Comparison of ENCODE assay signal across 17 cellular contexts in the genomic region with DNA sequence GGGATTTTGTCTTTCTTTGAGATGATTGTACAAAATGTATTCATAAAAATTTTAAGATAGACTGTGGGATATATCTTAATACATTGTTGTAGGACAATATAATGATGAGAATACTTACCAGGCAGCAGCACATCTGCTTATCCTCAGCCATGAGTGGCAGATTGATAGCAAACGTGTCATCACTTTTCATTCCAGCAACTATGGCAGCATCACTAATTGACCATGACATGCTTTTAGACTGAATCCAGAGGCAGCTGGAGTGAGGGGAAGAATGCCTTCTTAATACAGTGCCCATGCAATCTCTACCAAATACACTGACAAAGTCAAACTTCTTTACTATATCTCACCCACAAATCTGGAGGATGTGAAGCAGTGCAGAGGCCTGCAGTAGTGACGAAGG.
DNase-seq lines count a peak whose midpoint lies in the region; ATAC-seq and TF ChIP-seq lines count a peak whose summit lies in the region.
"Had no signal": no experiment of that assay in that cellular context is flagged by ENCODE, and none has a peak within 500 bp of the region (broad histone marks: within the 10 kb centered on the region; RNA-seq: fewer than 3 reads in every experiment).

No MANE protein-coding gene starts in this region.

- H3K36me3 ChIP-seq in A673 (ENCODE audit: insufficient read depth, low read length, poor library complexity, severe bottlenecking) = no peaks in the 10 kb centered on the region
- H3K36me3 ChIP-seq: BLaER1 treated with 17β-estradiol and CSF1 and Interleukin-3, amounts not matched to agents 10 nM and 100 nM had no signal

- no peak for TF ChIP-seq CTCF in A673 (conservative IDR thresholded peaks at IDR 0.05; ENCODE audit: low read depth, low read length)

- no peak overlapping the region for H3K27ac ChIP-seq in A673 (ENCODE audit: low read depth, low read length, poor library complexity, severe bottlenecking)
- H3K27ac ChIP-seq: BLaER1 treated with 17β-estradiol and CSF1 and Interleukin-3, amounts not matched to agents 10 nM and 100 nM; C4-2B had no signal

- peaks cover 10% of the 10 kb centered on the region for H3K4me1 ChIP-seq in A673 (ENCODE audit: insufficient read depth, low read length, poor library complexity, severe bottlenecking)
- H3K4me1 ChIP-seq: BLaER1 treated with 17β-estradiol and CSF1 and Interleukin-3, amounts not matched to agents 10 nM and 100 nM; Caco-2 had no signal

- no peak overlapping the region for H3K4me3 ChIP-seq in A673 (ENCODE audit: low read depth, low read length, poor library complexity, severe bottlenecking)
- H3K4me3 ChIP-seq: BLaER1 treated with 17β-estradiol and CSF1 and Interleukin-3, amounts not matched to agents 10 nM and 100 nM had no signal

- no TSS peak for BruUV-seq in A673 (replicated peaks; lab: Mats Ljungman, UMichigan)

- CTCF ChIA-PET in A673 (lab: Charles Lee) = no interaction called here

- peak; percentile 79 for DNase-seq in A673 (ENCODE audit: low spot score)
- peak; percentile 97 for DNase-seq in SK-N-DZ (ENCODE audit: low spot score)
- DNase-seq in left kidney (ENCODE audit: low read depth, low spot score) = peak; percentile 3
- DNase-seq in retina = peak; percentile 44
- no peak for DNase-seq in posterior vena cava (ENCODE audit: low spot score)
- DNase-seq in left colon = no peak
- DNase-seq: 8988T; AML-193; Caco-2; Calu3; CD4-positive, alpha-beta T cell; CD8-positive, alpha-beta T cell; DMS79 treated with DMSO at 0.1 percent for 48 hours; GF-D8 had no signal

- H3K9me3 ChIP-seq in A673 (ENCODE audit: low read depth, low read length, poor library complexity, severe bottlenecking) = no peaks in the 10 kb centered on the region
- H3K9me3 ChIP-seq: Caco-2 had no signal

- POLR2A ChIA-PET in A673 (lab: Charles Lee; ENCODE audit: low non-redundant PET) = interaction anchor here (0.5 kb wide), 1 partner anchor 346 kb away, joined by 3 read pairs; no protein-coding TSS in a partner anchor

- H3K27me3 ChIP-seq in A673 (replicated peaks; ENCODE audit: insufficient read depth, low read depth, low read length, poor library complexity) = no peaks in the 10 kb centered on the region
- H3K27me3 ChIP-seq: BLaER1 treated with 17β-estradiol and CSF1 and Interleukin-3, amounts not matched to agents 10 nM and 100 nM had no signal

- ATAC-seq in left colon (no peak), GM21737 (IDR thresholded peaks at IDR 0.05; ENCODE audit: unreplicated experiment) (no peak)
- ATAC-seq: CD8-positive, alpha-beta T cell had no signal

- intact Hi-C loops in A673 (cut with micrococcal nuclease; ENCODE audit: unreplicated experiment) (no loop called here), posterior vena cava (cut with DNase I) (no loop called here), left colon (cut with DNase I, micrococcal nuclease) (no loop called here)

Comparison
In these comparisons a context has a peak if more than half of its experiments do, and no peak if none do; other contexts are left out.
1. DNase-seq: peak in A673 (single experiment), SK-N-DZ (single experiment), left kidney (single experiment) and retina (single experiment); none in posterior vena cava (single experiment) and left colon (0 of 2).